In the genomic region with DNA sequence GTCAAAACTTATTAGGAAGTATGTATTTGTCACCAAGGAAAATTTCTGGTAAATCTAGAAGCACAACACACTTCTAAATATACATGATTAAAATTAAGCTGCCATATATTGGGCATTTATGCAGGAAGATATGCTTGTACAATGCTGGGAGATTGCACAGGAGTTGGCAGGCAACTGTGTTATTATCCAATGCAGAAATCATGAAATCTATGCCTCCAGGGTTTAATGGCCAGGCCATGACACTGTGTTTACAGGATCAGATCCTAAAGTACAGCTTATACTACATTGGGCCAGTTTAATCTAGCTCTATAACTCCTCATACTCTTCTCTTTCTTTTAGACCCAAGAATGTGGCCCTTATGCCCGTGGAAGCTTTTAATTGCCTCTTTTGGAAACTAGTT, we compare ENCODE assay signal across 32 cellular contexts.
"Had no signal": no experiment of that assay in that cellular context is flagged by ENCODE, and none has a peak within 500 bp of the region (broad histone marks: within the 10 kb centered on the region; RNA-seq: fewer than 3 reads in every experiment).

No MANE protein-coding gene starts in this region.

- H3K4me1 Mint-ChIP-seq: activated B cell treated with CpG ODN at 0.5 μM for 24 hours; activated naive CD4-positive, alpha-beta T cell treated with anti-CD3 and anti-CD28 coated beads, Interleukin-2, amount 50 U/mL, for 24 hours; activated naive CD8-positive, alpha-beta T cell treated with anti-CD3 and anti-CD28 coated beads for 36 hours; activated naive CD8-positive, alpha-beta T cell treated with anti-CD3 and anti-CD28 coated beads, Interleukin-2, amount 50 U/mL, for 24 hours; activated T-helper 17 cell treated with anti-CD3 and anti-CD28 coated beads, Interleukin-2, amount 50 U/mL, for 72 hours; brain; central memory CD8-positive, alpha-beta T cell; T-helper 17 cell had no signal

- H3K4me2 ChIP-seq: hepatocyte had no signal

- H3K27ac ChIP-seq: ascending aorta, esophagus muscularis mucosa, gastroesophageal sphincter, heart right ventricle, hepatocyte, WERI-Rb-1 had no signal

- H3K9me3 ChIP-seq: ascending aorta, esophagus muscularis mucosa, gastroesophageal sphincter had no signal

- H3K9me3 Mint-ChIP-seq: activated CD8-positive, alpha-beta T cell treated with anti-CD3 and anti-CD28 coated beads for 36 hours; activated naive CD4-positive, alpha-beta T cell treated with anti-CD3 and anti-CD28 coated beads, Interleukin-2, amount 50 U/mL, for 24 hours; activated naive CD8-positive, alpha-beta T cell treated with anti-CD3 and anti-CD28 coated beads for 36 hours; activated T-cell treated with anti-CD3 and anti-CD28 coated beads, Interleukin-2, amount 50 U/mL, for 4 hours; activated T-helper 17 cell treated with anti-CD3 and anti-CD28 coated beads, Interleukin-2, amount 50 U/mL, for 72 hours; central memory CD8-positive, alpha-beta T cell had no signal

- H3K36me3 ChIP-seq: ascending aorta, esophagus muscularis mucosa, gastroesophageal sphincter, heart right ventricle, WERI-Rb-1 had no signal

- H3K4me3 Mint-ChIP-seq: activated B cell treated with CpG ODN at 0.5 μM for 24 hours; activated CD8-positive, alpha-beta T cell treated with anti-CD3 and anti-CD28 coated beads for 36 hours; activated naive CD4-positive, alpha-beta T cell treated with anti-CD3 and anti-CD28 coated beads, Interleukin-2, amount 50 U/mL, for 24 hours; activated naive CD8-positive, alpha-beta T cell treated with anti-CD3 and anti-CD28 coated beads for 36 hours; activated naive CD8-positive, alpha-beta T cell treated with anti-CD3 and anti-CD28 coated beads, Interleukin-2, amount 50 U/mL, for 24 hours; activated T-cell treated with anti-CD3 and anti-CD28 coated beads, Interleukin-2, amount 50 U/mL, for 4 hours; activated T-helper 17 cell treated with anti-CD3 and anti-CD28 coated beads, Interleukin-2, amount 50 U/mL, for 72 hours; brain; central memory CD8-positive, alpha-beta T cell; effector memory CD8-positive, alpha-beta T cell; T-helper 17 cell; T-helper 2 cell treated with Interferon-gamma antibody and Interleukin-4, amounts not matched to agents 5 μg/mL and 100 μg/mL, for 36 hours had no signal

- H3K36me3 Mint-ChIP-seq: activated naive CD4-positive, alpha-beta T cell treated with anti-CD3 and anti-CD28 coated beads, Interleukin-2, amount 50 U/mL, for 24 hours; activated naive CD8-positive, alpha-beta T cell treated with anti-CD3 and anti-CD28 coated beads for 36 hours; brain had no signal

- H3K79me2 ChIP-seq: hepatocyte had no signal

- ATAC-seq: activated CD4-positive, CD25-positive, alpha-beta regulatory T cell treated with anti-CD3 and anti-CD28 coated beads, Interleukin-2, amount 50 U/mL, for 24 hours; activated CD8-positive, alpha-beta T cell treated with anti-CD3 and anti-CD28 coated beads for 36 hours; activated naive CD8-positive, alpha-beta T cell treated with anti-CD3 and anti-CD28 coated beads, Interleukin-2, amount 50 U/mL, for 24 hours; activated T-cell treated with anti-CD3 and anti-CD28 coated beads, Interleukin-2, amount 50 U/mL, for 4 hours; activated T-helper 17 cell treated with anti-CD3 and anti-CD28 coated beads, Interleukin-2, amount 50 U/mL, for 72 hours; effector memory CD8-positive, alpha-beta T cell; gastroesophageal sphincter; heart right ventricle; T-helper 17 cell had no signal

- H3K4me3 ChIP-seq: ascending aorta, esophagus muscularis mucosa, gastroesophageal sphincter, heart right ventricle, hepatocyte had no signal

- DNase-seq: activated B cell treated with CpG ODN at 0.5 μM for 24 hours; activated CD4-positive, alpha-beta T cell treated with anti-CD3 and anti-CD28 coated beads for 48 hours; activated CD4-positive, alpha-beta T cell treated with anti-CD3 and anti-CD28 coated beads, Interleukin-2, amount 50 U/mL, for 1 hour; activated CD4-positive, alpha-beta T cell treated with anti-CD3 and anti-CD28 coated beads, Interleukin-2, amount 50 U/mL, for 48 hours; activated CD8-positive, alpha-beta memory T cell treated with anti-CD3 and anti-CD28 coated beads for 24 hours; activated CD8-positive, alpha-beta T cell treated with anti-CD3 and anti-CD28 coated beads for 36 hours; activated effector memory CD4-positive, alpha-beta T cell treated with Interleukin-2 at 50 U/mL for 16 hours; activated gamma-delta T cell treated with Interleukin-2 at 50 U/mL for 16 hours; activated naive CD4-positive, alpha-beta T cell treated with Interleukin-2 at 50 U/mL for 16 hours; activated naive CD8-positive, alpha-beta T cell treated with anti-CD3 and anti-CD28 coated beads for 36 hours; activated naive CD8-positive, alpha-beta T cell treated with anti-CD3 and anti-CD28 coated beads, Interleukin-2, amount 50 U/mL, for 24 hours; activated T-cell treated with anti-CD3 and anti-CD28 coated beads, Interleukin-2, amount 50 U/mL, for 4 hours; cortex of kidney; dermis blood vessel endothelial cell; effector CD4-positive, alpha-beta T cell; effector memory CD8-positive, alpha-beta T cell; erythroblast; foreskin melanocyte; heart right ventricle; T-helper 17 cell; T1000; WERI-Rb-1 had no signal

- H3K27ac Mint-ChIP-seq: activated B cell treated with CpG ODN at 0.5 μM for 24 hours; activated CD8-positive, alpha-beta T cell treated with anti-CD3 and anti-CD28 coated beads for 36 hours; activated naive CD4-positive, alpha-beta T cell treated with anti-CD3 and anti-CD28 coated beads, Interleukin-2, amount 50 U/mL, for 24 hours; activated naive CD8-positive, alpha-beta T cell treated with anti-CD3 and anti-CD28 coated beads for 36 hours; activated naive CD8-positive, alpha-beta T cell treated with anti-CD3 and anti-CD28 coated beads, Interleukin-2, amount 50 U/mL, for 24 hours; activated T-helper 17 cell treated with anti-CD3 and anti-CD28 coated beads, Interleukin-2, amount 50 U/mL, for 72 hours; brain; effector memory CD8-positive, alpha-beta T cell; T-helper 17 cell; T-helper 2 cell treated with Interferon-gamma antibody and Interleukin-4, amounts not matched to agents 5 μg/mL and 100 μg/mL, for 36 hours had no signal

- H3K4me1 ChIP-seq: ascending aorta, esophagus muscularis mucosa, gastroesophageal sphincter, heart right ventricle had no signal

- H2AFZ ChIP-seq: hepatocyte had no signal

- H3K27me3 ChIP-seq: ascending aorta, esophagus muscularis mucosa, gastroesophageal sphincter, heart right ventricle, hepatocyte had no signal

- H3K27me3 Mint-ChIP-seq: activated B cell treated with CpG ODN at 0.5 μM for 24 hours; activated CD8-positive, alpha-beta T cell treated with anti-CD3 and anti-CD28 coated beads for 36 hours; activated naive CD4-positive, alpha-beta T cell treated with anti-CD3 and anti-CD28 coated beads, Interleukin-2, amount 50 U/mL, for 24 hours; activated naive CD8-positive, alpha-beta T cell treated with anti-CD3 and anti-CD28 coated beads for 36 hours; activated naive CD8-positive, alpha-beta T cell treated with anti-CD3 and anti-CD28 coated beads, Interleukin-2, amount 50 U/mL, for 24 hours; activated T-helper 17 cell treated with anti-CD3 and anti-CD28 coated beads, Interleukin-2, amount 50 U/mL, for 72 hours; brain; central memory CD8-positive, alpha-beta T cell; effector memory CD8-positive, alpha-beta T cell; T-helper 17 cell had no signal
